ENCODE assay signal across 8 cellular contexts in genomic region chr2:236766850-236767249, GRCh38.
"Had no signal": no experiment of that assay in that cellular context is flagged by ENCODE, and none has a peak within 500 bp of the region (broad histone marks: within the 10 kb centered on the region; RNA-seq: fewer than 3 reads in every experiment).

No MANE protein-coding gene starts in this region.

- H3K9ac ChIP-seq: GM23248 had no signal

- H2AFZ ChIP-seq: GM23248 had no signal

- ATAC-seq: HCT116, K562 had no signal

- H3K9me3 ChIP-seq: HAP-1 had no signal

- H3K4me3 ChIP-seq: GM23248, HAP-1, K562 had no signal

- DNase-seq: GM23248, GOT3, H7, IMR-90, KG1 had no signal

- H3K27ac ChIP-seq: GM23248 had no signal

- H3K36me3 ChIP-seq: HAP-1 had no signal
